ENCODE assay signal across 16 cellular contexts in the genomic region with DNA sequence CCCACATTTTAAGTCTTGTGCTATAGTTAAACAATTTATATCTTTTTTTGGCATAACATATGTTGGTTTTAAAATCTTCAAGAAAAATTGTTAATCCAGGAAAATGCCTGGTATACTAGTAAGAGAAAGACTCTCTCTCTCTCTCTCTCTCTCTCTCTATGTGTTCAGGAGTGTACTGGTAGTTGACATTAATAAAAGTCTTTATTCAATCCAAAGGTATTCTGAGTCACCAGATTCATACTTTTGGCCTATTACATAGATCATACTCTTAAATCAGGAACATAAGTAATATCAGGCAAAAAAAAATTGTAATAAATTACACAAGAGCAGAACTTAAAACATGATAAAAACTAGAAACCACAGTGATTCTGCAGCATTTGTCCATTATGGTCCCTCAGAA.
DNase-seq lines count a peak whose midpoint lies in the region; ATAC-seq and TF ChIP-seq lines count a peak whose summit lies in the region.
"Had no signal": no experiment of that assay in that cellular context is flagged by ENCODE, and none has a peak within 500 bp of the region (broad histone marks: within the 10 kb centered on the region; RNA-seq: fewer than 3 reads in every experiment).

No MANE protein-coding gene starts in this region.

- no peaks in the 10 kb centered on the region for H3K4me1 Mint-ChIP-seq in stimulated activated effector memory CD8-positive, alpha-beta T cell treated with anti-CD3 and anti-CD28 coated beads, Interleukin-12 subunit alpha, Interleukin-12 subunit beta, amount 100 ng/mL, for 72 hours
- no peaks in the 10 kb centered on the region for H3K4me1 Mint-ChIP-seq in CD4-positive, alpha-beta T cell (ENCODE audit: low read depth)
- H3K4me1 Mint-ChIP-seq: B cell; CD4-positive, alpha-beta memory T cell; CD8-positive, alpha-beta memory T cell had no signal

- H3K27ac Mint-ChIP-seq in stimulated activated effector memory CD8-positive, alpha-beta T cell treated with anti-CD3 and anti-CD28 coated beads, Interleukin-12 subunit alpha, Interleukin-12 subunit beta, amount 100 ng/mL, for 72 hours: no peak overlapping the region
- no peak overlapping the region for H3K27ac Mint-ChIP-seq in CD4-positive, alpha-beta T cell
- H3K27ac Mint-ChIP-seq: B cell; CD4-positive, alpha-beta memory T cell; CD8-positive, alpha-beta memory T cell had no signal

- H3K9me2 ChIP-seq in SK-N-SH: no peaks in the 10 kb centered on the region

- no peaks in the 10 kb centered on the region for H3K27me3 ChIP-seq in SK-N-SH (ENCODE audit: insufficient read depth)
- H3K27me3 ChIP-seq in CD4-positive, alpha-beta T cell (ENCODE audit: control insufficient read depth, insufficient read depth, low read length): no peaks in the 10 kb centered on the region
- H3K27me3 ChIP-seq: BLaER1 treated with 17β-estradiol and CSF1 and Interleukin-3, amounts not matched to agents 10 nM and 100 nM had no signal

- H3K9me3 ChIP-seq in SK-N-SH: no peaks in the 10 kb centered on the region
- no peaks in the 10 kb centered on the region for H3K9me3 ChIP-seq in CD4-positive, alpha-beta T cell (ENCODE audit: control insufficient read depth, low read length)
- H3K9me3 ChIP-seq: A549; BLaER1 treated with 17β-estradiol and CSF1 and Interleukin-3, amounts not matched to agents 10 nM and 100 nM had no signal

- no peaks in the 10 kb centered on the region for H3K36me3 ChIP-seq in SK-N-SH (replicated peaks in 1 of 2; ENCODE audit: control insufficient read depth in 1 of 2, insufficient read depth in 2 of 2, low read length in 1 of 2)
- H3K36me3 ChIP-seq: BLaER1 treated with 17β-estradiol and CSF1 and Interleukin-3, amounts not matched to agents 10 nM and 100 nM had no signal

- POLR2A ChIA-PET in SK-N-SH (lab: Yijun Ruan, JAX): no interaction called here
- POLR2A ChIA-PET in CD4-positive, alpha-beta T cell (lab: Charles Lee): no interaction called here

- H3K4me3 ChIP-seq in SK-N-SH (ENCODE audit: low read depth in 2 of 2, low read length in 1 of 2): no peak overlapping the region
- H3K4me3 ChIP-seq: A549; BLaER1 treated with 17β-estradiol and CSF1 and Interleukin-3, amounts not matched to agents 10 nM and 100 nM had no signal

- H3K9me3 Mint-ChIP-seq in stimulated activated effector memory CD8-positive, alpha-beta T cell treated with anti-CD3 and anti-CD28 coated beads, Interleukin-12 subunit alpha, Interleukin-12 subunit beta, amount 100 ng/mL, for 72 hours: no peaks in the 10 kb centered on the region
- H3K9me3 Mint-ChIP-seq in CD4-positive, alpha-beta T cell: no peaks in the 10 kb centered on the region

- no peak for ATAC-seq in stimulated activated effector memory CD8-positive, alpha-beta T cell treated with anti-CD3 and anti-CD28 coated beads, Interleukin-12 subunit alpha, Interleukin-12 subunit beta, amount 100 ng/mL, for 72 hours
- ATAC-seq in CD4-positive, alpha-beta T cell (ENCODE audit: poor library complexity): no peak
- ATAC-seq: A549 had no signal

- no peak overlapping the region for H3K4me3 Mint-ChIP-seq in stimulated activated effector memory CD8-positive, alpha-beta T cell treated with anti-CD3 and anti-CD28 coated beads, Interleukin-12 subunit alpha, Interleukin-12 subunit beta, amount 100 ng/mL, for 72 hours
- H3K4me3 Mint-ChIP-seq in CD4-positive, alpha-beta T cell: no peak overlapping the region
- H3K4me3 Mint-ChIP-seq: B cell; CD4-positive, alpha-beta memory T cell; CD8-positive, alpha-beta memory T cell had no signal

- no peaks in the 10 kb centered on the region for H3F3A ChIP-seq in SK-N-SH (replicated peaks; ENCODE audit: insufficient read depth)

- H3K9ac ChIP-seq in SK-N-SH: no peak overlapping the region
- H3K9ac ChIP-seq: BLaER1 treated with 17β-estradiol and CSF1 and Interleukin-3, amounts not matched to agents 10 nM and 100 nM had no signal

- H4K20me1 ChIP-seq in SK-N-SH (ENCODE audit: insufficient read depth): no peaks in the 10 kb centered on the region
- H4K20me1 ChIP-seq: BLaER1 treated with 17β-estradiol and CSF1 and Interleukin-3, amounts not matched to agents 10 nM and 100 nM had no signal

- H2AFZ ChIP-seq in SK-N-SH (ENCODE audit: low read depth): 0 out of 2 replicates have a peak overlapping the region, but pooled peaks have one; percentile 19

- no peaks in the 10 kb centered on the region for H3K79me2 ChIP-seq in SK-N-SH (ENCODE audit: insufficient read depth)

- CTCF ChIA-PET in SK-N-SH (lab: Yijun Ruan, JAX): no interaction called here
- CTCF ChIA-PET in CD4-positive, alpha-beta T cell (lab: Charles Lee): no interaction called here

- DNase-seq in NCI-H510A treated with DMSO at 0.1 percent for 48 hours (lab: John Stamatoyannopoulos, UW) (peak; percentile 50), NCI-H510A (lab: John Stamatoyannopoulos, UW) (no peak), SK-N-SH (no peak), amniotic epithelial cell (ENCODE audit: low read depth) (peak; percentile 29)
- DNase-seq in stimulated activated effector memory CD8-positive, alpha-beta T cell treated with anti-CD3 and anti-CD28 coated beads, Interleukin-12 subunit alpha, Interleukin-12 subunit beta, amount 100 ng/mL, for 72 hours (ENCODE audit: low spot score in 2 of 2): no peak
- DNase-seq in CD4-positive, alpha-beta T cell: no peak
- DNase-seq: AML-193; CD4-positive, alpha-beta memory T cell; CD8-positive, alpha-beta memory T cell; DMS79 treated with DMSO at 0.1 percent for 48 hours; GF-D8 had no signal

- H3K27me3 Mint-ChIP-seq in CD4-positive, alpha-beta T cell: no peaks in the 10 kb centered on the region
- H3K27me3 Mint-ChIP-seq: B cell; CD4-positive, alpha-beta memory T cell had no signal

- TF ChIP-seq RAD21 in SK-N-SH (IDR thresholded peaks at IDR 0.05; ENCODE audit: low read length): no peak

- H3K27ac ChIP-seq in SK-N-SH (ENCODE audit: low read depth in 2 of 2, low read length in 1 of 2): no peak overlapping the region
- no peak overlapping the region for H3K27ac ChIP-seq in CD4-positive, alpha-beta T cell (ENCODE audit: low read depth, low read length)
- H3K27ac ChIP-seq: 22Rv1; A549; BLaER1 treated with 17β-estradiol and CSF1 and Interleukin-3, amounts not matched to agents 10 nM and 100 nM; C4-2B had no signal

- no peak overlapping the region for H3K4me2 ChIP-seq in SK-N-SH
- H3K4me2 ChIP-seq: A549; BLaER1 treated with 17β-estradiol and CSF1 and Interleukin-3, amounts not matched to agents 10 nM and 100 nM had no signal

- no peaks in the 10 kb centered on the region for H3K36me3 Mint-ChIP-seq in stimulated activated effector memory CD8-positive, alpha-beta T cell treated with anti-CD3 and anti-CD28 coated beads, Interleukin-12 subunit alpha, Interleukin-12 subunit beta, amount 100 ng/mL, for 72 hours
- H3K36me3 Mint-ChIP-seq in CD4-positive, alpha-beta T cell (ENCODE audit: low read depth): no peaks in the 10 kb centered on the region
- H3K36me3 Mint-ChIP-seq: CD4-positive, alpha-beta memory T cell; CD8-positive, alpha-beta memory T cell had no signal

- intact Hi-C loops in CD4-positive, alpha-beta T cell (cut with DNase I, micrococcal nuclease): no loop called here

- no peak for TF ChIP-seq EP300 in SK-N-SH (IDR thresholded peaks at IDR 0.05; ENCODE audit: borderline replicate concordance in 1 of 2, low read depth in 1 of 2, low read length in 1 of 2)

- TF ChIP-seq CTCF in SK-N-SH (IDR thresholded peaks at IDR 0.05): no peak
- TF ChIP-seq CTCF in CD4-positive, alpha-beta T cell (IDR thresholded peaks at IDR 0.05): no peak

- peaks cover 0 to 5% of the 10 kb centered on the region in 2 experiments; a peak in 1 of 4 replicates for H3K4me1 ChIP-seq in SK-N-SH (ENCODE audit: control insufficient read depth in 1 of 2, insufficient read depth in 2 of 2, low read depth in 1 of 2, low read length in 1 of 2)
- H3K4me1 ChIP-seq: A549; BLaER1 treated with 17β-estradiol and CSF1 and Interleukin-3, amounts not matched to agents 10 nM and 100 nM had no signal

TF ChIP-seq in SK-N-SH, 30 proteins besides CTCF, POLR2A, EP300 and RAD21:
- TF ChIP-seq FOSL2 (IDR thresholded peaks at IDR 0.05; ENCODE audit: borderline replicate concordance, low read depth) (peak; percentile 3; the same call in 1 of the 2 replicates), TCF12 (IDR thresholded peaks at IDR 0.05) (0 out of 2 replicates have a peak, but pooled peaks have one; percentile 17), ELF1 (IDR thresholded peaks at IDR 0.05) (no peak)
- TF ChIP-seq, protein P1, sequence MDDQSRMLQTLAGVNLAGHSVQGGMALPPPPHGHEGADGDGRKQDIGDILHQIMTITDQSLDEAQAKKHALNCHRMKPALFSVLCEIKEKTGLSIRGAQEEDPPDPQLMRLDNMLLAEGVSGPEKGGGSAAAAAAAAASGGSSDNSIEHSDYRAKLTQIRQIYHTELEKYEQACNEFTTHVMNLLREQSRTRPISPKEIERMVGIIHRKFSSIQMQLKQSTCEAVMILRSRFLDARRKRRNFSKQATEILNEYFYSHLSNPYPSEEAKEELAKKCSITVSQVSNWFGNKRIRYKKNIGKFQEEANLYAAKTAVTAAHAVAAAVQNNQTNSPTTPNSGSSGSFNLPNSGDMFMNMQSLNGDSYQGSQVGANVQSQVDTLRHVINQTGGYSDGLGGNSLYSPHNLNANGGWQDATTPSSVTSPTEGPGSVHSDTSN (IDR thresholded peaks at IDR 0.05): 0 out of 2 replicates have a peak, but pooled peaks have one; percentile 5
TF ChIP-seq in SK-N-SH: peak in this region for 3.

Comparison
In these comparisons a context has a peak if more than half of its experiments do, and no peak if none do; other contexts are left out.
1. DNase-seq: peak in NCI-H510A treated with DMSO at 0.1 percent for 48 hours (single experiment) and amniotic epithelial cell (single experiment); none in NCI-H510A (single experiment), SK-N-SH (single experiment), stimulated activated effector memory CD8-positive, alpha-beta T cell treated with anti-CD3 and anti-CD28 coated beads, Interleukin-12 subunit alpha, Interleukin-12 subunit beta, amount 100 ng/mL, for 72 hours (0 of 2) and CD4-positive, alpha-beta T cell (0 of 10).